Comparison of ENCODE assay signal across 15 cellular contexts in genomic region chr19:10895920-10896319, GRCh38. TPM values are rescaled to one million over a fixed set of nuclear protein-coding genes. Genes with fewer than 3 reads are reported as not detected.
DNase-seq lines count a peak whose midpoint lies in the region; TF ChIP-seq lines count a peak whose summit lies in the region.
"Had no signal": no experiment of that assay in that cellular context is flagged by ENCODE, and none has a peak within 500 bp of the region (broad histone marks: within the 10 kb centered on the region; RNA-seq: fewer than 3 reads in every experiment).

No MANE protein-coding gene starts in this region.

- DNase-seq in RWPE1 (ENCODE audit: low spot score) = no peak
- no peak for DNase-seq in kidney epithelial cell (ENCODE audit: low read depth)
- no peak for DNase-seq in NCI-H146 treated with DMSO at 0.1 percent for 48 hours (lab: John Stamatoyannopoulos, UW; ENCODE audit: unreplicated experiment)
- no peak for DNase-seq in NCI-H146 (lab: John Stamatoyannopoulos, UW)
- no peak for DNase-seq in HAP-1 (ENCODE audit: low spot score in 2 of 2)
- DNase-seq: activated CD4-positive, alpha-beta T cell treated with anti-CD3 and anti-CD28 coated beads, Interleukin-2, amount 50 U/mL, for 1 hour; amygdala; dorsolateral prefrontal cortex; NCI-H524 treated with DMSO at 0.1 percent for 48 hours; RPMI8226; stimulated activated naive CD4-positive, alpha-beta T cell; T-helper 2 cell had no signal

- H3K9me3 ChIP-seq in HAP-1 = no peaks in the 10 kb centered on the region
- H3K9me3 ChIP-seq: right atrium auricular region, vagina had no signal

- no peaks in the 10 kb centered on the region for H3K36me3 ChIP-seq in kidney epithelial cell (ENCODE audit: control insufficient read depth, insufficient read depth, low read length)
- H3K36me3 ChIP-seq in HAP-1 (replicated peaks) = no peaks in the 10 kb centered on the region
- H3K36me3 ChIP-seq: right atrium auricular region, vagina had no signal

- no peak overlapping the region for H3K4me3 ChIP-seq in kidney epithelial cell (ENCODE audit: low read depth, low read length)
- H3K4me3 ChIP-seq in HAP-1 = no peak overlapping the region
- H3K4me3 ChIP-seq: dorsolateral prefrontal cortex, right atrium auricular region, vagina had no signal

- peaks cover 15% of the 10 kb centered on the region for H3K4me1 ChIP-seq in HAP-1

- H3K27me3 ChIP-seq in kidney epithelial cell (ENCODE audit: control insufficient read depth, insufficient read depth, low read length) (no peaks in the 10 kb centered on the region), HAP-1 (ENCODE audit: low read depth) (no peaks in the 10 kb centered on the region)
- H3K27me3 ChIP-seq: dorsolateral prefrontal cortex, right atrium auricular region, vagina had no signal

- in situ Hi-C loops in HAP-1 (cut with MboI; ENCODE audit: low sequenced_read_pairs) = no loop called here

- POLR2A ChIA-PET in RWPE1 (lab: Yijun Ruan, JAX; ENCODE audit: low non-redundant PET) = no interaction called here

- H3K27ac ChIP-seq in C4-2B = peak overlapping the region; percentile 69; the same call in 1 of the 2 replicates
- H3K27ac ChIP-seq in RWPE1 = peak overlapping the region; percentile 93; the same call in 1 of the 2 replicates
- H3K27ac ChIP-seq: right atrium auricular region, vagina had no signal

- TF ChIP-seq CTCF in C4-2B (conservative IDR thresholded peaks at IDR 0.05) = no peak
- TF ChIP-seq CTCF in RWPE1 (conservative IDR thresholded peaks at IDR 0.05; ENCODE audit: low read depth) = no peak
- TF ChIP-seq CTCF in kidney epithelial cell (IDR thresholded peaks at IDR 0.05; ENCODE audit: insufficient read depth, low read length, poor library complexity, severe bottlenecking) = peak; percentile 22

- CTCF ChIA-PET in RWPE1 (lab: Yijun Ruan, JAX) = no interaction called here

RNA-seq across cellular contexts. Expression of gene CARM1, which starts 24.6 kb away (rescaled TPM):
- total RNA-seq in kidney epithelial cell = 36.2 and 46.7 TPM in 2 replicates

RNA-seq across cellular contexts. Expression of gene YIPF2, which starts 32.5 kb away (rescaled TPM):
- 61.1 and 91.7 TPM in 2 replicates for total RNA-seq in kidney epithelial cell

RNA-seq across cellular contexts. Expression of gene TIMM29, which starts 32.7 kb away (rescaled TPM):
- total RNA-seq in kidney epithelial cell = 37.0 and 44.2 TPM in 2 replicates

RNA-seq across cellular contexts. Expression of gene C19orf38, which starts 47.7 kb away (rescaled TPM):
- 0.33 and 0.55 TPM in 2 replicates for total RNA-seq in kidney epithelial cell

RNA-seq across cellular contexts. Expression of gene TMED1, which starts 59.9 kb away (rescaled TPM):
- 35.0 and 37.4 TPM in 2 replicates for total RNA-seq in kidney epithelial cell
